ENCODE assay signal across 15 cellular contexts in the genomic region with DNA sequence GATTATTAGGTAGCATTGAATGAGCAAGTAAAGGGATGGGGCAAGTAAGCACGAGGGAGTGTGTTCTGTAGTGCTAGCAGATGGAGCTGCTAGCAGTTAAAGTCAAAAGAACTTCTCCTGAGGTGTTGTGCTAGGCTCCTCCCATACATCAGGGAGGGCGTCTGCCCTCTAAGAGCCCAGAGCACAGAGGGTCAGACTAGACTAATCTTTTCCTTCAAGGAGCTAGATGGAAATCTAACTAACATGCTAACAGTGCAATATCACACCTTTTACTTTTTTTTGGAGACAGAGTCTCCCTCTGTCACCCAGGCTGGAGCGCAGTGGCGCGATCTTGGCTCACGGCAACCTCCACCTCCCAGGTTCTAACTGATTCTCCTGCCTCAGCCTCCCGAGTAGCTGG. TPM values are rescaled to one million over a fixed set of nuclear protein-coding genes. Genes with fewer than 3 reads are reported as not detected.
A peak's percentile ranks its signal among the peaks of the same experiment; 100 is the strongest.
DNase-seq lines count a peak whose midpoint lies in the region; ATAC-seq, FAIRE-seq and TF ChIP-seq lines count a peak whose summit lies in the region.
"Had no signal": no experiment of that assay in that cellular context is flagged by ENCODE, and none has a peak within 500 bp of the region (broad histone marks: within the 10 kb centered on the region; RNA-seq: fewer than 3 reads in every experiment).

No MANE protein-coding gene starts in this region.

- no peak overlapping the region for H3K4me3 Mint-ChIP-seq in activated naive CD4-positive, alpha-beta T cell treated with anti-CD3 and anti-CD28 coated beads, Interleukin-2, amount 50 U/mL, for 24 hours
- no peak overlapping the region for H3K4me3 Mint-ChIP-seq in neural crest cell
- H3K4me3 Mint-ChIP-seq: H9 had no signal

- in situ Hi-C loops in K562 (cut with MboI) = no loop called here

- no peak for FAIRE-seq in K562 (lab: Jason Lieb, UNC)

- intact Hi-C loops in K562 (cut with micrococcal nuclease) = no loop called here

- no peaks in the 10 kb centered on the region for H4K20me1 ChIP-seq in K562 (replicated peaks; ENCODE audit: control insufficient read depth, insufficient read depth, low read length)
- H4K20me1 ChIP-seq: BLaER1 treated with 17β-estradiol and CSF1 and Interleukin-3, amounts not matched to agents 10 nM and 100 nM had no signal

- H3K27me3 Mint-ChIP-seq in activated naive CD4-positive, alpha-beta T cell treated with anti-CD3 and anti-CD28 coated beads, Interleukin-2, amount 50 U/mL, for 24 hours = no peaks in the 10 kb centered on the region
- no peaks in the 10 kb centered on the region for H3K27me3 Mint-ChIP-seq in neural crest cell (ENCODE audit: low read depth)

- no peak overlapping the region for H3K9ac ChIP-seq in K562 (ENCODE audit: insufficient read depth in 1 of 2, low read depth in 2 of 2, low read length in 2 of 2)
- H3K9ac ChIP-seq: BLaER1 treated with 17β-estradiol and CSF1 and Interleukin-3, amounts not matched to agents 10 nM and 100 nM; GM23248 had no signal

- TF ChIP-seq RAD21 in K562 (CRISPR knock-in tag; conservative IDR thresholded peaks at IDR 0.05 in 1 of 2, IDR thresholded peaks at IDR 0.05 in 1 of 2) = no peak

- no peaks in the 10 kb centered on the region for H3K36me3 ChIP-seq in K562 (ENCODE audit: control insufficient read depth, insufficient read depth, low read length)
- H3K36me3 ChIP-seq: BLaER1 treated with 17β-estradiol and CSF1 and Interleukin-3, amounts not matched to agents 10 nM and 100 nM had no signal

- H2AFZ ChIP-seq in K562 (ENCODE audit: low read depth, low read length) = peak overlapping the region; percentile 62; the same call in 1 of the 2 replicates
- H2AFZ ChIP-seq: GM23248 had no signal

- H3K27me3 ChIP-seq in K562 (ENCODE audit: control insufficient read depth in 2 of 2, insufficient read depth in 2 of 2, low read length in 2 of 2) = no peaks in the 10 kb centered on the region
- H3K27me3 ChIP-seq: BLaER1 treated with 17β-estradiol and CSF1 and Interleukin-3, amounts not matched to agents 10 nM and 100 nM had no signal

- no peaks in the 10 kb centered on the region for H3K9me3 ChIP-seq in K562 (replicated peaks; ENCODE audit: control insufficient read depth, insufficient read depth, low read depth, low read length)
- H3K9me3 ChIP-seq: BLaER1 treated with 17β-estradiol and CSF1 and Interleukin-3, amounts not matched to agents 10 nM and 100 nM had no signal

- DNase-seq in activated naive CD4-positive, alpha-beta T cell treated with anti-CD3 and anti-CD28 coated beads, Interleukin-2, amount 50 U/mL, for 16 hours = no peak
- DNase-seq in K562 (ENCODE audit: extremely low read depth in 1 of 4, low spot score in 3 of 4) (no peak), neural crest cell (ENCODE audit: low read depth, low spot score) (no peak), COR-L47 (lab: John Stamatoyannopoulos, UW) (no peak)
- DNase-seq in stimulated activated CD8-positive, alpha-beta memory T cell treated with anti-CD3 and anti-CD28 coated beads, Interleukin-4, amount 100 ng/mL, for 48 hours = no peak
- DNase-seq: ACHN; Calu3; CD4-positive, CD25-positive, alpha-beta regulatory T cell; DMS 273 treated with DMSO at 0.1 percent for 48 hours; GM23248; H9 had no signal

- no TSS peak for BruUV-seq in K562 (replicated peaks; lab: Mats Ljungman, UMichigan)

- H3K9me3 Mint-ChIP-seq in activated naive CD4-positive, alpha-beta T cell treated with anti-CD3 and anti-CD28 coated beads, Interleukin-2, amount 50 U/mL, for 24 hours = no peaks in the 10 kb centered on the region
- no peaks in the 10 kb centered on the region for H3K9me3 Mint-ChIP-seq in neural crest cell
- H3K9me3 Mint-ChIP-seq: CD4-positive, CD25-positive, alpha-beta regulatory T cell had no signal

- 0 out of 3 replicates have a peak, but pooled peaks have one; percentile 8 for ATAC-seq in K562
- no peak for ATAC-seq in HG02870 (IDR thresholded peaks at IDR 0.05; ENCODE audit: unreplicated experiment)

- peaks cover 28 to 30% of the 10 kb centered on the region in 2 experiments for H3K4me1 ChIP-seq in K562 (replicated peaks in 1 of 2; ENCODE audit: control insufficient read depth in 2 of 2, insufficient read depth in 2 of 2, low read length in 2 of 2)

- TF ChIP-seq EP300 in K562 (IDR thresholded peaks at IDR 0.05; ENCODE audit: low read length) = no peak

- 11% methylated on average over 3 of the region's 7 CpGs for WGBS in K562 (ENCODE audit: insufficient coverage, low coverage, missing lambda C conversion rate)

- no peak overlapping the region for H3K4me3 ChIP-seq in K562
- H3K4me3 ChIP-seq: BLaER1 treated with 17β-estradiol and CSF1 and Interleukin-3, amounts not matched to agents 10 nM and 100 nM; GM23248 had no signal

- H3K4me2 ChIP-seq in K562 (ENCODE audit: insufficient read depth, low read length) = peak overlapping the region; percentile 29; the same call in 1 of the 2 replicates

- H3K79me2 ChIP-seq in K562 (ENCODE audit: control insufficient read depth, insufficient read depth, low read length) = peaks cover 9% of the 10 kb centered on the region

- POLR2A ChIA-PET in K562 (lab: Yijun Ruan, JAX) = interaction anchor here (0.5 to 1.5 kb wide), 5 partner anchors 10 to 1784 kb away, joined by 3 to 6 read pairs (median 3); no protein-coding TSS in a partner anchor

- H3K9me1 ChIP-seq in K562 (ENCODE audit: control insufficient read depth, insufficient read depth, low read length) = no peaks in the 10 kb centered on the region

- peaks cover 24% of the 10 kb centered on the region for H3K4me1 Mint-ChIP-seq in activated naive CD4-positive, alpha-beta T cell treated with anti-CD3 and anti-CD28 coated beads, Interleukin-2, amount 50 U/mL, for 24 hours
- peaks cover 36% of the 10 kb centered on the region for H3K4me1 Mint-ChIP-seq in neural crest cell

- no peak for TF ChIP-seq CTCF in K562 (IDR thresholded peaks at IDR 0.05 in 2 of 3, conservative IDR thresholded peaks at IDR 0.05 in 1 of 3; ENCODE audit: insufficient read depth in 2 of 3, low read depth in 1 of 3, low read length in 3 of 3)
- TF ChIP-seq CTCF in neural crest cell (conservative IDR thresholded peaks at IDR 0.05) = no peak

- CTCF ChIA-PET in K562 (lab: Yijun Ruan, JAX; ENCODE audit: low intra/inter-chr PET ratio) = no interaction called here

- TF ChIP-seq POLR2A in K562 (conservative IDR thresholded peaks at IDR 0.05) = no peak

- no peak overlapping the region for H3K27ac ChIP-seq in K562 (ENCODE audit: extremely low read depth, low read depth, low read length)
- H3K27ac ChIP-seq: BLaER1 treated with 17β-estradiol and CSF1 and Interleukin-3, amounts not matched to agents 10 nM and 100 nM; GM23248; HL-60 had no signal

- peak overlapping the region; percentile 41 for H3K27ac Mint-ChIP-seq in activated naive CD4-positive, alpha-beta T cell treated with anti-CD3 and anti-CD28 coated beads, Interleukin-2, amount 50 U/mL, for 24 hours
- peak overlapping the region; percentile 78 for H3K27ac Mint-ChIP-seq in neural crest cell (ENCODE audit: unreplicated experiment)
- H3K27ac Mint-ChIP-seq: CD4-positive, CD25-positive, alpha-beta regulatory T cell; H9 had no signal

- H3K36me3 Mint-ChIP-seq in activated naive CD4-positive, alpha-beta T cell treated with anti-CD3 and anti-CD28 coated beads, Interleukin-2, amount 50 U/mL, for 24 hours = no peaks in the 10 kb centered on the region
- no peaks in the 10 kb centered on the region for H3K36me3 Mint-ChIP-seq in neural crest cell (ENCODE audit: low read depth)
- H3K36me3 Mint-ChIP-seq: CD4-positive, CD25-positive, alpha-beta regulatory T cell had no signal

RNA-seq across cellular contexts. Expression of gene PLA2G6, which starts 3.2 kb away (rescaled TPM):
- 64.9 and 174 TPM in 2 replicates for total RNA-seq in K562 (2011; cell fraction: chromatin; rRNA removed; ENCODE audit: low replicate concordance)
- 86.7 and 90.4 TPM in 2 replicates for total RNA-seq in K562 (2011; cell fraction: nucleolus; rRNA removed)
- 47.3 and 58.2 TPM in 2 replicates for total RNA-seq in K562 (2011; cell fraction: nucleoplasm; rRNA removed)
- total RNA-seq in K562 (2014; rRNA removed) = 9.1 and 9.7 TPM in 2 replicates
- 2.8 and 3.2 TPM in 2 replicates for total RNA-seq in K562 (2014; rRNA removed; fragmentation: Illumina TruSeq; extraction: Trizol)
- total RNA-seq in K562 (2015; rRNA removed; fragmentation: Illumina TruSeq; extraction: Trizol) = 2.1 TPM in 2 replicates
- total RNA-seq in K562 (2021) = 10.8 and 10.9 TPM in 2 replicates
- 10.9 and 18.1 TPM in 2 replicates for polyA plus RNA-seq in K562 (2011; rRNA removed)
- polyA plus RNA-seq in K562 (2011; cell fraction: cytosol; rRNA removed) = 8.3 and 14.3 TPM in 2 replicates
- 109 and 177 TPM in 2 replicates for polyA plus RNA-seq in K562 (2011; cell fraction: nucleus; rRNA removed)
- 14.3 and 16.8 TPM in 2 replicates for polyA plus RNA-seq in K562 (2012)
- polyA plus RNA-seq in K562 (2014; fragmentation: Illumina TruSeq; extraction: Trizol) = 7.9 and 9.7 TPM in 2 replicates
- polyA plus RNA-seq in K562 (2014; fragmentation: Nextera tagmentation; extraction: Ambion mirVana) = under 1 TPM; 0.11 to 0.13 TPM
- polyA plus RNA-seq in K562 (2014; rRNA removed) = 8.8 and 12.2 TPM in 2 replicates
- 27.5 and 34.5 TPM in 2 replicates for polyA minus RNA-seq in K562 (2011; rRNA and poly(A)+ RNA removed)
- 13.3 and 26.9 TPM in 2 replicates for polyA minus RNA-seq in K562 (2011; cell fraction: cytosol; rRNA and poly(A)+ RNA removed)
- 90.7 and 117 TPM in 2 replicates for polyA minus RNA-seq in K562 (2011; cell fraction: nucleus; rRNA and poly(A)+ RNA removed)
- 11.0 and 14.6 TPM in 2 replicates for total RNA-seq in neural crest cell

RNA-seq across cellular contexts. Expression of gene MAFF, which starts 17.0 kb away (rescaled TPM):
- total RNA-seq in K562 (2011; cell fraction: chromatin; rRNA removed; ENCODE audit: low replicate concordance) = 4.2 and 9.2 TPM in 2 replicates
- total RNA-seq in K562 (2011; cell fraction: nucleolus; rRNA removed) = 5.4 and 6.7 TPM in 2 replicates
- total RNA-seq in K562 (2011; cell fraction: nucleoplasm; rRNA removed) = 6.3 and 7.8 TPM in 2 replicates
- 8.0 and 8.9 TPM in 2 replicates for total RNA-seq in K562 (2014; rRNA removed)
- total RNA-seq in K562 (2014; rRNA removed; fragmentation: Illumina TruSeq; extraction: Trizol) = 4.5 and 5.2 TPM in 2 replicates
- total RNA-seq in K562 (2015; rRNA removed; fragmentation: Illumina TruSeq; extraction: Trizol) = 1.9 and 2.1 TPM in 2 replicates
- total RNA-seq in K562 (2021) = 5.9 and 7.9 TPM in 2 replicates
- polyA plus RNA-seq in K562 (2011; rRNA removed) = 3.3 and 5.4 TPM in 2 replicates
- polyA plus RNA-seq in K562 (2011; cell fraction: cytosol; rRNA removed) = 3.1 and 11.0 TPM in 2 replicates
- 1.8 and 4.2 TPM in 2 replicates for polyA plus RNA-seq in K562 (2011; cell fraction: nucleus; rRNA removed)
- polyA plus RNA-seq in K562 (2012) = 5.4 and 9.4 TPM in 2 replicates
- polyA plus RNA-seq in K562 (2014; fragmentation: Illumina TruSeq; extraction: Trizol) = 5.8 and 6.1 TPM in 2 replicates
- polyA plus RNA-seq in K562 (2014; fragmentation: Nextera tagmentation; extraction: Ambion mirVana) = under 1 TPM; 0.51 to 0.60 TPM
- 6.9 and 7.0 TPM in 2 replicates for polyA plus RNA-seq in K562 (2014; rRNA removed)
- polyA minus RNA-seq in K562 (2011; rRNA and poly(A)+ RNA removed) = 1.8 and 2.8 TPM in 2 replicates
- polyA minus RNA-seq in K562 (2011; cell fraction: cytosol; rRNA and poly(A)+ RNA removed) = 2.8 and 3.2 TPM in 2 replicates
- 2.3 and 2.6 TPM in 2 replicates for polyA minus RNA-seq in K562 (2011; cell fraction: nucleus; rRNA and poly(A)+ RNA removed)
- 3.9 and 5.4 TPM in 2 replicates for total RNA-seq in neural crest cell
